Comparison of ENCODE assay signal across 18 cellular contexts in genomic region chr7:69892790-69893189, GRCh38.
A peak's percentile ranks its signal among the peaks of the same experiment; 100 is the strongest.
DNase-seq lines count a peak whose midpoint lies in the region; ATAC-seq, FAIRE-seq and TF ChIP-seq lines count a peak whose summit lies in the region.
"Had no signal": no experiment of that assay in that cellular context is flagged by ENCODE, and none has a peak within 500 bp of the region (broad histone marks: within the 10 kb centered on the region; RNA-seq: fewer than 3 reads in every experiment).

No MANE protein-coding gene starts in this region.

- no peaks in the 10 kb centered on the region for H3K9me3 ChIP-seq in OCI-LY1 (ENCODE audit: low read length)
- H3K9me3 ChIP-seq: MG63, SJSA1 had no signal

- TF ChIP-seq POLR2A in GM12891 (IDR thresholded peaks at IDR 0.05; ENCODE audit: low read depth, low read length) = no peak

- no peak overlapping the region for H3K4me3 ChIP-seq in OCI-LY1 (ENCODE audit: low read depth, low read length, poor library complexity, severe bottlenecking)
- H3K4me3 ChIP-seq: MG63, SJSA1 had no signal

- no peak overlapping the region for H2AFZ ChIP-seq in OCI-LY1 (ENCODE audit: low read length)

- peak; percentile 33 for FAIRE-seq in GM12891 (lab: Jason Lieb, UNC)

- ATAC-seq in foreskin keratinocyte (no peak), GM18519 (IDR thresholded peaks at IDR 0.05; ENCODE audit: low FRiP score, unreplicated experiment) (no peak)

- peaks cover 4% of the 10 kb centered on the region for H3F3A ChIP-seq in OCI-LY1 (ENCODE audit: insufficient read depth, low read length)

- peak overlapping the region; percentile 73 for H3K27ac ChIP-seq in OCI-LY1 (ENCODE audit: low read depth, low read length, poor library complexity, severe bottlenecking)
- no peak overlapping the region for H3K27ac ChIP-seq in foreskin keratinocyte
- H3K27ac ChIP-seq: SJSA1 had no signal

- H3K27me3 ChIP-seq in OCI-LY1 (ENCODE audit: insufficient read depth, low read length) (no peaks in the 10 kb centered on the region), foreskin keratinocyte (no peaks in the 10 kb centered on the region)
- H3K27me3 ChIP-seq: MG63, SJSA1 had no signal

- H3K36me3 ChIP-seq in OCI-LY1 (ENCODE audit: insufficient read depth, low read length) = peaks cover 7% of the 10 kb centered on the region; the same call in 1 of the 2 replicates
- H3K36me3 ChIP-seq: MG63, SJSA1 had no signal

- TF ChIP-seq CTCF in OCI-LY1 (IDR thresholded peaks at IDR 0.05; ENCODE audit: low read length) = peak; percentile 59
- peak; percentile 25 for TF ChIP-seq CTCF in foreskin keratinocyte (conservative IDR thresholded peaks at IDR 0.05)

- H3K9me2 ChIP-seq in OCI-LY1 (ENCODE audit: low read depth, low read length) = no peaks in the 10 kb centered on the region

- H4K20me1 ChIP-seq in OCI-LY1 (ENCODE audit: insufficient read depth, low read length) = no peaks in the 10 kb centered on the region

- peak; percentile 29 for DNase-seq in NCI-H1092 treated with DMSO at 0.1 percent for 48 hours (lab: John Stamatoyannopoulos, UW)
- no peak for DNase-seq in NCI-H1092 (lab: John Stamatoyannopoulos, UW)
- no peak for DNase-seq in GM12891 (ENCODE audit: insufficient read length, low spot score)
- no peak for DNase-seq in foreskin keratinocyte
- no peak for DNase-seq in NOMO-1 treated with dmso at 0.1 percent for 144 hours (lab: John Stamatoyannopoulos, UW; ENCODE audit: unreplicated experiment)
- DNase-seq in NCI-H82 treated with DMSO at 0.1 percent for 48 hours (lab: John Stamatoyannopoulos, UW; ENCODE audit: unreplicated experiment) = no peak
- DNase-seq: C1 segment of cervical spinal cord, Calu3, H7, KG1, MG63, NCI-H2081 treated with DMSO at 0.1 percent for 48 hours, NCI-H226, NCI-H774, T-helper 1 cell had no signal

- H3K4me1 ChIP-seq in OCI-LY1 (ENCODE audit: insufficient read depth, low read length, severe bottlenecking) (peaks cover 97% of the 10 kb centered on the region), foreskin keratinocyte (no peaks in the 10 kb centered on the region)
- H3K4me1 ChIP-seq: SJSA1 had no signal

- H3K79me2 ChIP-seq in OCI-LY1 (ENCODE audit: insufficient read depth, low read length) = peaks cover 86% of the 10 kb centered on the region

- H3K9ac ChIP-seq in OCI-LY1 (ENCODE audit: low read length) = 0 out of 2 replicates have a peak overlapping the region, but pooled peaks have one; percentile 2

- H3K4me2 ChIP-seq in OCI-LY1 (ENCODE audit: low read length) = no peak overlapping the region; the same call in 1 of the 2 replicates

TF ChIP-seq in GM12891, 5 proteins besides CTCF, POLR2A, EP300 and RAD21:
- TF ChIP-seq SPI1 (IDR thresholded peaks at IDR 0.05; ENCODE audit: low read depth, low read length) = no peak
- no peak for TF ChIP-seq POLR2AphosphoS5 (IDR thresholded peaks at IDR 0.05; ENCODE audit: low read depth, low read length)
- no peak for TF ChIP-seq POU2F2 (IDR thresholded peaks at IDR 0.05; ENCODE audit: low read depth, low read length)
- no peak for TF ChIP-seq TAF1 (IDR thresholded peaks at IDR 0.05; ENCODE audit: low read depth, low read length)
- no peak for TF ChIP-seq PAX5 (IDR thresholded peaks at IDR 0.05; ENCODE audit: insufficient read depth, low read length, severe bottlenecking)
